25 cellular contexts compared by ENCODE assay signal in the genomic region with DNA sequence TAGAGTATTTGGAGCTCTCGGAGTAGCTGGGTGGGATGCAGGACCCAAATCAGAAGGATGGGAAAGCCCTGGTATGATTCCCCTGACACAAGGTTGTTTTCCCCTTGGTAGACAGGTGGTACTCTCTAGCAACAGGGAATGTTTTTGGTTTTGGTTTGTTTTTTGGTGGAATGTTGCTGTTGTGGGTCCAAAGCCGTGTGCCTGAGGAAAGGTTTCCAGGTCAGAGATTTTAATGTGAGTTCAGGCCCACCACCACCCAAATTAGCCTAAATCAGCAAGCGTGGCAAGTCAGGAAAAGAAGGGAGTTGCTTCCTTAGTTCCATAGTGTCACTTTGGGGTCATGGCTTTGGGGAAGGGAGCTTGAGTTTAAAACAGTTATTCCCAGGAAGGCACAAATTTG.
"Had no signal": no experiment of that assay in that cellular context is flagged by ENCODE, and none has a peak within 500 bp of the region (broad histone marks: within the 10 kb centered on the region; RNA-seq: fewer than 3 reads in every experiment).

No MANE protein-coding gene starts in this region.

- H3K4me1 Mint-ChIP-seq: neural crest cell had no signal

- H3K4me3 Mint-ChIP-seq: activated T-helper 1 cell treated with anti-CD3 and anti-CD28 coated beads, Interleukin-12 subunit alpha, Interleukin-12 subunit beta, Interleukin-2, Interleukin-4 antibody, amounts not matched to agents 30 ng/mL and 10 ng/mL and 1 ng/mL, durations not matched to agents 14 hours and 24 hours and 36 hours; central memory CD8-positive, alpha-beta T cell; dendritic cell treated with granulocyte-macrophage colony-stimulating factor and Interleukin-4, amounts not matched to agents 40 ng/mL and 50 ng/mL, for 4 days; endodermal cell; neural crest cell; stimulated activated naive B cell treated with anti-CD40 and anti-IgM and Interleukin-4, amounts not matched to agents 10 μg/mL and 1 μg/mL and 100 μg/mL, for 72 hours had no signal

- H3K4me3 ChIP-seq: esophagus squamous epithelium, heart right ventricle, pancreas, prostate gland, smooth muscle cell, transverse colon, uterus had no signal

- ATAC-seq: left ventricle myocardium superior; pancreas; stimulated activated naive B cell treated with anti-CD40 and anti-IgM and Interleukin-4, amounts not matched to agents 10 μg/mL and 1 μg/mL and 100 μg/mL, for 72 hours had no signal

- H3K9me3 Mint-ChIP-seq: activated T-helper 1 cell treated with anti-CD3 and anti-CD28 coated beads, Interleukin-12 subunit alpha, Interleukin-12 subunit beta, Interleukin-2, Interleukin-4 antibody, amounts not matched to agents 30 ng/mL and 10 ng/mL and 1 ng/mL, durations not matched to agents 14 hours and 24 hours and 36 hours; central memory CD8-positive, alpha-beta T cell; dendritic cell treated with granulocyte-macrophage colony-stimulating factor and Interleukin-4, amounts not matched to agents 40 ng/mL and 50 ng/mL, for 4 days; endodermal cell; neural crest cell; stimulated activated naive B cell treated with anti-CD40 and anti-IgM and Interleukin-4, amounts not matched to agents 10 μg/mL and 1 μg/mL and 100 μg/mL, for 72 hours had no signal

- H3K4me1 ChIP-seq: esophagus squamous epithelium, pancreas, prostate gland, uterus had no signal

- H3K27ac ChIP-seq: esophagus squamous epithelium, heart right ventricle, pancreas, prostate gland, transverse colon, uterus had no signal

- H3K27ac Mint-ChIP-seq: activated T-helper 1 cell treated with anti-CD3 and anti-CD28 coated beads, Interleukin-12 subunit alpha, Interleukin-12 subunit beta, Interleukin-2, Interleukin-4 antibody, amounts not matched to agents 30 ng/mL and 10 ng/mL and 1 ng/mL, durations not matched to agents 14 hours and 24 hours and 36 hours; dendritic cell treated with granulocyte-macrophage colony-stimulating factor and Interleukin-4, amounts not matched to agents 40 ng/mL and 50 ng/mL, for 4 days; endodermal cell; stimulated activated naive B cell treated with anti-CD40 and anti-IgM and Interleukin-4, amounts not matched to agents 10 μg/mL and 1 μg/mL and 100 μg/mL, for 72 hours had no signal

- H3K27me3 Mint-ChIP-seq: central memory CD8-positive, alpha-beta T cell; dendritic cell treated with granulocyte-macrophage colony-stimulating factor and Interleukin-4, amounts not matched to agents 40 ng/mL and 50 ng/mL, for 4 days; stimulated activated naive B cell treated with anti-CD40 and anti-IgM and Interleukin-4, amounts not matched to agents 10 μg/mL and 1 μg/mL and 100 μg/mL, for 72 hours had no signal

- DNase-seq: activated CD4-positive, alpha-beta T cell treated with anti-CD3 and anti-CD28 coated beads, Interleukin-2, amount 50 U/mL, for 1 hour; activated CD4-positive, CD25-positive, alpha-beta regulatory T cell treated with anti-CD3 and anti-CD28 coated beads, Interleukin-2, amount 50 U/mL, for 72 hours; activated gamma-delta T cell; activated naive CD4-positive, alpha-beta T cell treated with anti-CD3 and anti-CD28 coated beads, Interleukin-2, amount 50 U/mL, for 16 hours; endodermal cell; esophagus squamous epithelium; foreskin melanocyte; heart right ventricle; left ventricle myocardium superior; nucleus accumbens; pancreas; stimulated activated CD4-positive, alpha-beta T cell treated with anti-CD3 and anti-CD28 coated beads, Interleukin-1b, Interleukin-23, amount 100 ng/mL, for 48 hours; stimulated activated CD4-positive, alpha-beta T cell treated with anti-CD3 and anti-CD28 coated beads, Interleukin-4, amount 100 ng/mL, for 4 hours; stimulated activated CD8-positive, alpha-beta memory T cell treated with anti-CD3 and anti-CD28 coated beads, Interleukin-4, amount 100 ng/mL, for 48 hours; stimulated activated naive B cell treated with anti-CD40 and anti-IgM and Interleukin-4, amounts not matched to agents 10 μg/mL and 1 μg/mL and 100 μg/mL, for 72 hours; SW 1271; T-helper 2 cell; transverse colon; uterus had no signal

- H3K27me3 ChIP-seq: esophagus squamous epithelium, heart right ventricle, pancreas, transverse colon, uterus had no signal

- H3K9me3 ChIP-seq: esophagus squamous epithelium, heart right ventricle, pancreas, prostate gland, transverse colon, uterus had no signal

- H3K36me3 Mint-ChIP-seq: stimulated activated naive B cell treated with anti-CD40 and anti-IgM and Interleukin-4, amounts not matched to agents 10 μg/mL and 1 μg/mL and 100 μg/mL, for 72 hours had no signal

- H3K4me2 ChIP-seq: smooth muscle cell had no signal

- H3K36me3 ChIP-seq: esophagus squamous epithelium, pancreas, prostate gland, uterus had no signal
